Comparison of ENCODE assay signal across 8 cellular contexts in the genomic region with DNA sequence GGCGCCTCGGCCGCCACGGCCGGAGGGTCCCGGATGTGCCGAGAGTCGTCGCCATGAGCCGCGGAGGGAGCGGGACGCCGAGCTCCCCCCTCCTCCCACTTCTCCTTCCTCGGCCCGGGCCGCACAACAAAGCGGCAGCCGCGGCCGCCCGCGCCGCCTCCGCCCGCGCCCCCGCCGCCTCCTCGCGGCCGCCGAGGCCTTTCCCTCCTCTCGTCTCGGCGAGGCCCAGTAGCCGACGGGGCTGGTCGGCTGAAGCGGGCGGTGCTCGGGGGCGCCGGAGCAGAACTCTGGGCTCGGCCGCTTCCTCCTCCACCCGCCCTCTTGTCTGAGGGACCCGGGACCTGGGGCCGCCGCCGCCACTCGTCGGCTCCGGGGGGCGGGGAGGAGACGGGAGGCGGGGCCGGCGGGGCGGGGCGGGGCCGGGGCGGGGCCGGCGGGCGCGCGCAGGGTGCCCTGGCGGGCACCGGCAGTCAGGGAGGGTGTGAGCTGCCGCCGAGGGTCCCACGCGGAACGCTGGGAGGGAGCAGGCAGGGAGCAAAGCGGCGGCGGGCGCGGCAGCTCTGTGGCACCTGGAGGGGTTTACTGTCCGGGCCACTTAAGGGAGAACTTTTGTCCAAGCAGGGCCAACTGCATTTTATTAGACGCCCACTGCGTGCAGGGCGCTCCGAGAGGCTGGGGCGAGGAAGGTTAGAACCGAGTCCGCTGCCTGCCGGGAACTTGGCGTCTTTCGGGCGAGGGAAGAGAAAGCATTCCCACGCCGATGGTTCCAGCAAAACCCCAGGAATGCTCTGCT. TPM values are rescaled to one million over a fixed set of nuclear protein-coding genes. Genes with fewer than 3 reads are reported as not detected.
A peak's percentile ranks its signal among the peaks of the same experiment; 100 is the strongest.
DNase-seq lines count a peak whose midpoint lies in the region; ATAC-seq, FAIRE-seq and TF ChIP-seq lines count a peak whose summit lies in the region.

A gene (minus strand): TSS at position 327 of the 793 bp plus-strand sequence. CDS start 427 bp downstream, outside the sequence.

- peak; percentile 82 for ATAC-seq in HG02852 (IDR thresholded peaks at IDR 0.05; ENCODE audit: unreplicated experiment)

- TF ChIP-seq CTCF in keratinocyte (optimal IDR thresholded peaks at IDR 0.05 in 1 of 3, IDR thresholded peaks at IDR 0.05 in 1 of 3, conservative IDR thresholded peaks at IDR 0.05 in 1 of 3; ENCODE audit: extremely low read depth in 1 of 3, insufficient read depth in 2 of 3, low read length in 3 of 3), result peak in 1 of 3 experiments; percentile 12

- no peaks in the 10 kb centered on the region for H3K9me3 ChIP-seq in keratinocyte (ENCODE audit: control insufficient read depth, low read depth, low read length)

- peaks cover 0 to 4% of the 10 kb centered on the region in 2 experiments for H3K36me3 ChIP-seq in keratinocyte (ENCODE audit: control insufficient read depth in 2 of 2, extremely low read depth in 1 of 2, insufficient read depth in 2 of 2, low read length in 2 of 2)

- H2AFZ ChIP-seq in keratinocyte (ENCODE audit: control insufficient read depth, low read length), result peak within 1 kb of the TSS; percentile 36

- H3K4me2 ChIP-seq in keratinocyte (ENCODE audit: control insufficient read depth, extremely low read depth, insufficient read depth, low read depth, low read length), result peak within 1 kb of the TSS; percentile 96

- H3K4me1 ChIP-seq in keratinocyte (ENCODE audit: control insufficient read depth, extremely low read depth, insufficient read depth, low read length), result peaks cover 30% of the 10 kb centered on the region

- peaks cover under 1% of the 10 kb centered on the region for H4K20me1 ChIP-seq in keratinocyte (ENCODE audit: control insufficient read depth, extremely low read depth, insufficient read depth, low read length)

- peak; percentile 80 for DNase-seq in SIG-M5 treated with dmso at 0.1 percent for 504 hours (lab: John Stamatoyannopoulos, UW; ENCODE audit: unreplicated experiment)
- DNase-seq in SIG-M5 (lab: John Stamatoyannopoulos, UW), result no peak
- DNase-seq in NCI-H1694 treated with DMSO at 0.1 percent for 48 hours (lab: John Stamatoyannopoulos, UW), result peak; percentile 37
- peak; percentile 52 to 71 (median 62) for DNase-seq in activated CD4-positive, CD25-positive, alpha-beta regulatory T cell (lab: John Stamatoyannopoulos, UW)
- DNase-seq in central memory CD4-positive, alpha-beta T cell, result peak; percentile 79
- DNase-seq in keratinocyte (ENCODE audit: low read depth, low spot score), result no peak
- peak; percentile 65 to 69 for DNase-seq in stimulated activated CD4-positive, alpha-beta T cell treated with anti-CD3 and anti-CD28 coated beads, Interleukin-15, amount 100 ng/mL, for 1 hour (ENCODE audit: low read depth in 1 of 2, low spot score in 1 of 2)

- peak within 1 kb of the TSS; percentile 86 for H3K27ac ChIP-seq in keratinocyte (ENCODE audit: control insufficient read depth, insufficient read depth, low read length)

- FAIRE-seq in keratinocyte (lab: Jason Lieb, UNC), result no peak

- dilution Hi-C loops in keratinocyte (cut with MboI; ENCODE audit: extremely low pct_ligation_motif_present, low sequenced_read_pairs), result no loop called here

- H3K27me3 ChIP-seq in keratinocyte (ENCODE audit: control insufficient read depth, extremely low read depth, insufficient read depth, low read length), result no peaks in the 10 kb centered on the region

- peaks cover 57% of the 10 kb centered on the region for H3K79me2 ChIP-seq in keratinocyte (ENCODE audit: control insufficient read depth, insufficient read depth, low read length)

- H3K4me3 ChIP-seq in keratinocyte (ENCODE audit: control insufficient read depth in 2 of 3, extremely low read depth in 1 of 3, insufficient read depth in 2 of 3, low read depth in 1 of 3, low read length in 3 of 3), result peak within 1 kb of the TSS; percentile 49 to 95 (median 93)

- H3K9ac ChIP-seq in keratinocyte (ENCODE audit: control insufficient read depth, extremely low read depth, insufficient read depth, low read length), result peak within 1 kb of the TSS; percentile 88

- H3K9me1 ChIP-seq in keratinocyte (ENCODE audit: control insufficient read depth, extremely low read depth, insufficient read depth, low read length), result no peaks in the 10 kb centered on the region

RNA-seq across cellular contexts. Expression of the gene that starts here (rescaled TPM):
- 50.2 to 136 TPM (median 128 TPM) in 3 replicates for polyA plus RNA-seq in keratinocyte
- polyA plus RNA-seq in keratinocyte (2011; ENCODE audit: low read depth), result 23.7 TPM
- 56.4 and 91.8 TPM in 2 replicates for polyA plus RNA-seq in keratinocyte (2011; cell fraction: cytosol; rRNA removed)
- 92.4 and 110 TPM in 2 replicates for polyA plus RNA-seq in keratinocyte (2011; cell fraction: nucleus; rRNA removed)
- 15.5 and 140 TPM in 2 replicates for polyA plus RNA-seq in keratinocyte (2012; ENCODE audit: low replicate concordance)
- 87.3 to 270 TPM (median 122 TPM) in 3 replicates for polyA minus RNA-seq in keratinocyte
- polyA minus RNA-seq in keratinocyte (2011; cell fraction: cytosol; rRNA and poly(A)+ RNA removed), result 76.4 TPM
- polyA minus RNA-seq in keratinocyte (2011; cell fraction: nucleus; rRNA and poly(A)+ RNA removed), result 75.9 and 171 TPM in 2 replicates

Comparison
In these comparisons a context has a peak if more than half of its experiments do, and no peak if none do; other contexts are left out.
1. DNase-seq: peak in SIG-M5 treated with dmso at 0.1 percent for 504 hours (single experiment), NCI-H1694 treated with DMSO at 0.1 percent for 48 hours (single experiment), activated CD4-positive, CD25-positive, alpha-beta regulatory T cell (4 of 4), central memory CD4-positive, alpha-beta T cell (single experiment) and stimulated activated CD4-positive, alpha-beta T cell treated with anti-CD3 and anti-CD28 coated beads, Interleukin-15, amount 100 ng/mL, for 1 hour (2 of 2); none in SIG-M5 (single experiment) and keratinocyte (single experiment).